ENCODE assay signal across 15 cellular contexts in the genomic region with DNA sequence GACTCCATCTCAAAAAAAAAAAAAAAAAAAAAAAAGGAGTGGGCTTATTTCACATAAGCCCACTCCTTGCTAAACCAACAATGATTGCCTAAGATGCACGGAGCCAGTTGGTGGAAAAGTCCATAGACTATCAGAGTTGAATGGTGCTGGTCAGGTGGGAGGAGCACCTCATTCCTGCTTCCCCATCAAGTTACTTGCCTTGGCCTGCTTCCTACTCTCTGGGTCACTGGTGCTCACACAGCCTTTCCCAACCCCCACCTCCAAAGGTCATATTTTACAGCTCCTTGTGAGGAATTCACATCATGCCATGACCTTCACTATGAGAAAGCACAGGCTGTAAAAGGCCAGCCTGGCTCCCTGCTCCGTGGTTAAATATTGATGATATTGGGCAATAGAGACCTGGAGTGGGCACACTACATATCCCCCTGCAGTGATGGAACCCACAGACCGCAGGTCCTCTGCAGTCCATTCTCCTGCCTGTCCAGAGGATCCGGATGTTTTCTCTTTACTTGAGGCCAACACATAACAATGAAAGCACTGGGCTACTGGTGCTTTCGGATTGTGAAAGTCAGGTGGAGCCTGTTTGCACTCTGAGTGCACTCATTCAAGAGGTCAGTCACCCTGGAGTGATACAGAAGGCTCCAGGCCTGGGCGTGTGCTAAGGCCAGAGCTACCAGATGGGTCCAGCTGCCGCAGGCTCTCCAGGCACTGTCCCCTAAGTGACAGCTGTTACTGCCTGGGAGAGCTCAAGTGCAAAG. TPM values are rescaled to one million over a fixed set of nuclear protein-coding genes. Genes with fewer than 3 reads are reported as not detected.
DNase-seq lines count a peak whose midpoint lies in the region; ATAC-seq and TF ChIP-seq lines count a peak whose summit lies in the region.
"Had no signal": no experiment of that assay in that cellular context is flagged by ENCODE, and none has a peak within 500 bp of the region (broad histone marks: within the 10 kb centered on the region; RNA-seq: fewer than 3 reads in every experiment).

TSS of gene SLC51B (plus strand) at position 664 of the 758 bp plus-strand sequence. CDS start 4,618 bp downstream, outside the sequence.

- WGBS in gastroesophageal sphincter (ENCODE audit: low coverage in 1 of 2), 2 donors = 68% methylated on average over 3 of the region's 7 CpGs; no CpG with 5 or more reads in 1 of the 2 donors

- peaks cover 0 to 6% of the 10 kb centered on the region in 2 donors for H3K36me3 ChIP-seq in gastroesophageal sphincter

- no peak for TF ChIP-seq CTCF in Calu3 (IDR thresholded peaks at IDR 0.05; ENCODE audit: unreplicated experiment)
- TF ChIP-seq CTCF in gastroesophageal sphincter (IDR thresholded peaks at IDR 0.05) = no peak
- TF ChIP-seq CTCF in nephron (IDR thresholded peaks at IDR 0.05; ENCODE audit: unreplicated experiment in 3 of 3) = no peak

- no peak within 1 kb of the TSS for H3K27ac Mint-ChIP-seq in Calu3 (ENCODE audit: unreplicated experiment)
- H3K27ac Mint-ChIP-seq in nephron = peak within 1 kb of the TSS; percentile 70 to 95 (median 92)
- no peak within 1 kb of the TSS for H3K27ac Mint-ChIP-seq in natural killer cell treated with Interleukin-12 subunit alpha and Interleukin-12 subunit beta and Interleukin-15 and Interleukin-18, amount 100 ng/mL, for 72 hours
- H3K27ac Mint-ChIP-seq: activated T-helper 1 cell treated with anti-CD3 and anti-CD28 coated beads, Interleukin-12 subunit alpha, Interleukin-12 subunit beta, Interleukin-2, Interleukin-4 antibody, amounts not matched to agents 30 ng/mL and 10 ng/mL and 1 ng/mL, durations not matched to agents 14 hours and 24 hours and 36 hours had no signal

- CTCF ChIA-PET in Calu3 (lab: Charles Lee) = interaction anchor here (1.4 kb wide), 1 partner anchor 11 kb away, joined by 3 read pairs; no protein-coding TSS in a partner anchor

- intact Hi-C loops in Calu3 (cut with micrococcal nuclease; ENCODE audit: unreplicated experiment) = no loop called here

- peak; percentile 84 for ATAC-seq in gastroesophageal sphincter
- ATAC-seq in natural killer cell treated with Interleukin-12 subunit alpha and Interleukin-12 subunit beta and Interleukin-15 and Interleukin-18, amount 100 ng/mL, for 72 hours = no peak
- no peak for ATAC-seq in HG03139 (IDR thresholded peaks at IDR 0.05; ENCODE audit: unreplicated experiment)

- H3K27ac ChIP-seq in gastroesophageal sphincter = peak within 1 kb of the TSS in 3 of 4 donors; percentile 30 to 47 (median 32)
- H3K27ac ChIP-seq: C4-2B had no signal

- TF ChIP-seq EP300 in gastroesophageal sphincter (IDR thresholded peaks at IDR 0.05) = no peak

- no peak within 1 kb of the TSS for H3K4me3 ChIP-seq in gastroesophageal sphincter

- H3K27me3 ChIP-seq in gastroesophageal sphincter = no peaks in the 10 kb centered on the region

- BruUV-seq in Calu3 (replicated peaks; lab: Mats Ljungman, UMichigan) = no TSS peak

- no peak for TF ChIP-seq POLR2A in gastroesophageal sphincter (IDR thresholded peaks at IDR 0.05)

- H3K4me1 Mint-ChIP-seq in Calu3 (ENCODE audit: low read depth, unreplicated experiment) (peaks cover 39% of the 10 kb centered on the region), nephron (peaks cover 40% of the 10 kb centered on the region)
- H3K4me1 Mint-ChIP-seq in natural killer cell treated with Interleukin-12 subunit alpha and Interleukin-12 subunit beta and Interleukin-15 and Interleukin-18, amount 100 ng/mL, for 72 hours (ENCODE audit: low read depth in 2 of 2) = peaks cover 7 to 10% of the 10 kb centered on the region in 2 donors

- H3K4me1 ChIP-seq in gastroesophageal sphincter = peaks cover 0 to 48% (median 6%) of the 10 kb centered on the region in 3 donors

- H3K27me3 Mint-ChIP-seq in Calu3 (ENCODE audit: unreplicated experiment) (no peaks in the 10 kb centered on the region), nephron (ENCODE audit: low read depth) (no peaks in the 10 kb centered on the region)
- peaks cover 0 to 2% of the 10 kb centered on the region in 2 donors for H3K27me3 Mint-ChIP-seq in natural killer cell treated with Interleukin-12 subunit alpha and Interleukin-12 subunit beta and Interleukin-15 and Interleukin-18, amount 100 ng/mL, for 72 hours

- H3K36me3 Mint-ChIP-seq in Calu3 (ENCODE audit: insufficient read depth, unreplicated experiment) (peaks cover 9% of the 10 kb centered on the region), nephron (ENCODE audit: low read depth) (peaks cover 3% of the 10 kb centered on the region)
- H3K36me3 Mint-ChIP-seq in natural killer cell treated with Interleukin-12 subunit alpha and Interleukin-12 subunit beta and Interleukin-15 and Interleukin-18, amount 100 ng/mL, for 72 hours = no peaks in the 10 kb centered on the region

- DNase-seq in Calu3 (peak; percentile 31), NCI-H524 treated with DMSO at 0.1 percent for 48 hours (lab: John Stamatoyannopoulos, UW) (peak; percentile 88), D341Med (ENCODE audit: low spot score) (no peak), A172 (ENCODE audit: low spot score) (no peak)
- DNase-seq in natural killer cell treated with Interleukin-12 subunit alpha and Interleukin-12 subunit beta and Interleukin-15 and Interleukin-18, amount 100 ng/mL, for 72 hours (ENCODE audit: low spot score) = no peak
- DNase-seq: activated CD4-positive, CD25-positive, alpha-beta regulatory T cell; NCI-H187; stimulated activated naive CD4-positive, alpha-beta T cell treated with Interleukin-2 at 50 U/mL for 16 hours had no signal

- no peaks in the 10 kb centered on the region for H3K9me3 ChIP-seq in gastroesophageal sphincter

- no peak within 1 kb of the TSS for H3K4me3 Mint-ChIP-seq in Calu3 (ENCODE audit: low read depth, unreplicated experiment)
- H3K4me3 Mint-ChIP-seq in nephron = peak within 1 kb of the TSS in 2 of 3 experiments; percentile 34 to 74
- no peak within 1 kb of the TSS for H3K4me3 Mint-ChIP-seq in natural killer cell treated with Interleukin-12 subunit alpha and Interleukin-12 subunit beta and Interleukin-15 and Interleukin-18, amount 100 ng/mL, for 72 hours
- H3K4me3 Mint-ChIP-seq: activated T-helper 1 cell treated with anti-CD3 and anti-CD28 coated beads, Interleukin-12 subunit alpha, Interleukin-12 subunit beta, Interleukin-2, Interleukin-4 antibody, amounts not matched to agents 30 ng/mL and 10 ng/mL and 1 ng/mL, durations not matched to agents 14 hours and 24 hours and 36 hours had no signal

- H3K9me3 Mint-ChIP-seq in Calu3 (ENCODE audit: low read depth, unreplicated experiment) (no peaks in the 10 kb centered on the region), nephron (no peaks in the 10 kb centered on the region)
- H3K9me3 Mint-ChIP-seq in natural killer cell treated with Interleukin-12 subunit alpha and Interleukin-12 subunit beta and Interleukin-15 and Interleukin-18, amount 100 ng/mL, for 72 hours = no peaks in the 10 kb centered on the region
- H3K9me3 Mint-ChIP-seq: activated T-helper 1 cell treated with anti-CD3 and anti-CD28 coated beads, Interleukin-12 subunit alpha, Interleukin-12 subunit beta, Interleukin-2, Interleukin-4 antibody, amounts not matched to agents 30 ng/mL and 10 ng/mL and 1 ng/mL, durations not matched to agents 14 hours and 24 hours and 36 hours had no signal

RNA-seq across cellular contexts. Expression of gene SLC51B, which starts in this region (rescaled TPM):
- total RNA-seq in Calu3 (2022) (not detected in 2 replicates), gastroesophageal sphincter (not detected)
- total RNA-seq in natural killer cell treated with Interleukin-12 subunit alpha and Interleukin-12 subunit beta and Interleukin-15 and Interleukin-18, amount 100 ng/mL, for 72 hours = not detected
- not detected in 2 replicates for total RNA-seq in A172 (2014; rRNA removed; shearing (Covaris generic))
- total RNA-seq: activated T-helper 1 cell treated with anti-CD3 and anti-CD28 coated beads, Interleukin-12 subunit alpha, Interleukin-12 subunit beta, Interleukin-2, Interleukin-4 antibody, amounts not matched to agents 30 ng/mL and 10 ng/mL and 1 ng/mL, durations not matched to agents 14 hours and 24 hours and 36 hours; frontal cortex; RPMI7951 had no signal

Comparison
In these comparisons a context has a peak if more than half of its experiments do, and no peak if none do; other contexts are left out.
1. Peak in DNase-seq in Calu3; RNA of the gene not detected or under 1 TPM.
2. Peak in ATAC-seq and H3K27ac ChIP-seq in gastroesophageal sphincter; RNA of the gene not detected or under 1 TPM.
3. H3K27ac Mint-ChIP-seq: peak in nephron (3 of 3); none in Calu3 (single experiment) and natural killer cell treated with Interleukin-12 subunit alpha and Interleukin-12 subunit beta and Interleukin-15 and Interleukin-18, amount 100 ng/mL, for 72 hours (0 of 2).
4. H3K4me3 Mint-ChIP-seq: peak in nephron (2 of 3); none in Calu3 (single experiment) and natural killer cell treated with Interleukin-12 subunit alpha and Interleukin-12 subunit beta and Interleukin-15 and Interleukin-18, amount 100 ng/mL, for 72 hours (single experiment).